Comparison of ENCODE assay signal across 8 cellular contexts in genomic region chr17:4949321-4950074, GRCh38. TPM values are rescaled to one million over a fixed set of nuclear protein-coding genes. Genes with fewer than 3 reads are reported as not detected.
DNase-seq lines count a peak whose midpoint lies in the region; ATAC-seq and TF ChIP-seq lines count a peak whose summit lies in the region.

No MANE protein-coding gene starts in this region.

- no TSS peak for BruUV-seq in Panc1 (replicated peaks; lab: Mats Ljungman, UMichigan)

- intact Hi-C loops in Panc1 (cut with micrococcal nuclease; ENCODE audit: unreplicated experiment) (no loop called here), natural killer cell (cut with micrococcal nuclease) (loop anchor here (5.0 kb wide), 1 partner anchor 468 kb away; the partner anchor contains the start of gene NUP88)

- in situ Hi-C loops in Panc1 (cut with HindIII; ENCODE audit: low pct_unique_long_range_greater_than_20kb, low sequenced_read_pairs): no loop called here

- 0% methylated on average over 19 of the region's 75 CpGs for WGBS in suprapubic skin

- peaks cover 0 to 2% of the 10 kb centered on the region in 2 donors for H3K27me3 Mint-ChIP-seq in natural killer cell (ENCODE audit: low read depth in 2 of 2)

- CTCF ChIA-PET in Panc1 (lab: Charles Lee): no interaction called here

- H3K4me3 Mint-ChIP-seq in natural killer cell: peak overlapping the region; percentile 74

- H3K27ac Mint-ChIP-seq in natural killer cell: peak overlapping the region; percentile 87 to 93

- H3K27ac ChIP-seq in Panc1 (ENCODE audit: low read length) (peak overlapping the region; percentile 93), suprapubic skin (peak overlapping the region; percentile 98)

- ATAC-seq in HG03064 (IDR thresholded peaks at IDR 0.05; ENCODE audit: low read depth, unreplicated experiment) (peak; percentile 18), Panc1 (peak; percentile 52), natural killer cell (peak; percentile 31 to 68 (median 56))

- no peak for TF ChIP-seq POLR2A in suprapubic skin (IDR thresholded peaks at IDR 0.05)

- peaks cover 14% of the 10 kb centered on the region for H3K36me3 Mint-ChIP-seq in natural killer cell

- no peak for TF ChIP-seq CTCF in Panc1 (IDR thresholded peaks at IDR 0.05)
- TF ChIP-seq CTCF in natural killer cell (IDR thresholded peaks at IDR 0.05): no peak
- TF ChIP-seq CTCF in suprapubic skin (IDR thresholded peaks at IDR 0.05): no peak

- DNase-seq in SIG-M5 treated with dmso at 0.1 percent for 504 hours (lab: John Stamatoyannopoulos, UW; ENCODE audit: unreplicated experiment) (peak; percentile 70), SIG-M5 (lab: John Stamatoyannopoulos, UW) (no peak), Panc1 (ENCODE audit: low read depth, low spot score) (no peak), fibroblast of peridontal ligament (ENCODE audit: extremely low read depth) (peak; percentile 48), natural killer cell (peak; percentile 79), suprapubic skin (ENCODE audit: low spot score in 2 of 2) (peak in 1 of 2 donors; percentile 90)
- DNase-seq in activated T-helper 1 cell treated with anti-CD3 and anti-CD28 coated beads, Interleukin-2, amount 50 U/mL, for 16 hours (ENCODE audit: low read depth in 1 of 2, low spot score in 1 of 2): peak; percentile 31 to 63

- H3K27me3 ChIP-seq in Panc1 (ENCODE audit: control insufficient read depth, insufficient read depth, low read length) (no peaks in the 10 kb centered on the region), suprapubic skin (no peaks in the 10 kb centered on the region)

- H3K36me3 ChIP-seq in Panc1 (ENCODE audit: control insufficient read depth, insufficient read depth, low read length): peaks cover 6% of the 10 kb centered on the region
- H3K36me3 ChIP-seq in suprapubic skin: peaks cover 5% of the 10 kb centered on the region

- no peaks in the 10 kb centered on the region for H3K9me3 Mint-ChIP-seq in natural killer cell

- peaks cover 39 to 46% of the 10 kb centered on the region in 2 donors for H3K4me1 Mint-ChIP-seq in natural killer cell

- H3K4me3 ChIP-seq in Panc1 (ENCODE audit: low read depth in 2 of 2, low read length in 2 of 2) (peak overlapping the region; percentile 83 to 85), suprapubic skin (peak overlapping the region; percentile 85)

- H3K9me3 ChIP-seq in Panc1 (ENCODE audit: control insufficient read depth, insufficient read depth, low read depth, low read length) (no peaks in the 10 kb centered on the region), suprapubic skin (no peaks in the 10 kb centered on the region)

- TF ChIP-seq EP300 in suprapubic skin (IDR thresholded peaks at IDR 0.05): no peak

- H3K4me1 ChIP-seq in Panc1 (ENCODE audit: control insufficient read depth, insufficient read depth, low read length) (peaks cover 29% of the 10 kb centered on the region), suprapubic skin (peaks cover 55% of the 10 kb centered on the region)

- POLR2A ChIA-PET in Panc1 (lab: Charles Lee): interaction anchor here (0.7 to 1.1 kb wide), 2 partner anchors 18 to 37 kb away, joined by 3 to 4 read pairs; partner anchors contain the start of gene SPAG7

RNA-seq across cellular contexts. Expression of gene PFN1, which starts 1.2 kb away (rescaled TPM):
- total RNA-seq in Panc1 (2021; ENCODE audit: unreplicated experiment): 1,074 TPM
- 3,457 TPM for polyA plus RNA-seq in Panc1 (2012; ENCODE audit: insufficient read length)
- total RNA-seq in natural killer cell: 1,000 to 10,000 TPM; 1,278 to 1,379 (median 1,308) TPM
- 100 to 1,000 TPM; 392 to 756 (median 686) TPM for total RNA-seq in suprapubic skin

RNA-seq across cellular contexts. Expression of gene ENO3, which starts 1.4 kb away (rescaled TPM):
- total RNA-seq in Panc1 (2021; ENCODE audit: unreplicated experiment) (23.4 TPM), natural killer cell (10 to 100 TPM; 26.1 to 28.4 (median 26.6) TPM), suprapubic skin (1 to 10 TPM; 2.0 to 4.2 (median 3.2) TPM)
- 45.8 TPM for polyA plus RNA-seq in Panc1 (2012; ENCODE audit: insufficient read length)

RNA-seq across cellular contexts. Expression of gene RNF167, which starts 9.4 kb away (rescaled TPM):
- total RNA-seq in Panc1 (2021; ENCODE audit: unreplicated experiment) (95.8 TPM), natural killer cell (100 to 1,000 TPM; 149 to 189 (median 177) TPM), suprapubic skin (100 to 1,000 TPM in 2 of 4 donors, 10 to 100 TPM in 2; 74.1 to 118 (median 99.4) TPM)
- 113 TPM for polyA plus RNA-seq in Panc1 (2012; ENCODE audit: insufficient read length)

RNA-seq across cellular contexts. Expression of gene SLC25A11, which starts 9.7 kb away (rescaled TPM):
- total RNA-seq in Panc1 (2021; ENCODE audit: unreplicated experiment) (65.9 TPM), natural killer cell (10 to 100 TPM; 34.7 to 47.5 (median 42.5) TPM), suprapubic skin (10 to 100 TPM; 35.7 to 74.3 (median 41.6) TPM)
- 85.2 TPM for polyA plus RNA-seq in Panc1 (2012; ENCODE audit: insufficient read length)

RNA-seq across cellular contexts. Expression of gene GP1BA, which starts 17.4 kb away (rescaled TPM):
- 0.15 TPM for total RNA-seq in Panc1 (2021; ENCODE audit: unreplicated experiment)
- polyA plus RNA-seq in Panc1 (2012; ENCODE audit: insufficient read length): 0.52 TPM
- total RNA-seq in natural killer cell: 1 to 10 TPM in 2 of 3 donors, under 1 TPM in 1; 0.25 to 4.3 (median 2.2) TPM
- total RNA-seq in suprapubic skin: not detected

Comparison
In these comparisons a context has a peak if more than half of its experiments do, and no peak if none do; other contexts are left out.
1. DNase-seq: peak in SIG-M5 treated with dmso at 0.1 percent for 504 hours (single experiment), activated T-helper 1 cell treated with anti-CD3 and anti-CD28 coated beads, Interleukin-2, amount 50 U/mL, for 16 hours (2 of 2), fibroblast of peridontal ligament (single experiment) and natural killer cell (single experiment); none in SIG-M5 (single experiment) and Panc1 (single experiment).
2. Peak in every context shown above with its lines, with median percentiles within 50 percentile points of each other: ATAC-seq.